In genomic region chr1:178581351-178581951, GRCh38 we compare ENCODE assay signal across 1 cellular context.
TF ChIP-seq lines count a peak whose summit lies in the region.

No MANE protein-coding gene starts in this region.

TF ChIP-seq in GM23338, 12 proteins besides CTCF, POLR2A, EP300 and RAD21 (continued from another document):
- TF ChIP-seq, protein P1, sequence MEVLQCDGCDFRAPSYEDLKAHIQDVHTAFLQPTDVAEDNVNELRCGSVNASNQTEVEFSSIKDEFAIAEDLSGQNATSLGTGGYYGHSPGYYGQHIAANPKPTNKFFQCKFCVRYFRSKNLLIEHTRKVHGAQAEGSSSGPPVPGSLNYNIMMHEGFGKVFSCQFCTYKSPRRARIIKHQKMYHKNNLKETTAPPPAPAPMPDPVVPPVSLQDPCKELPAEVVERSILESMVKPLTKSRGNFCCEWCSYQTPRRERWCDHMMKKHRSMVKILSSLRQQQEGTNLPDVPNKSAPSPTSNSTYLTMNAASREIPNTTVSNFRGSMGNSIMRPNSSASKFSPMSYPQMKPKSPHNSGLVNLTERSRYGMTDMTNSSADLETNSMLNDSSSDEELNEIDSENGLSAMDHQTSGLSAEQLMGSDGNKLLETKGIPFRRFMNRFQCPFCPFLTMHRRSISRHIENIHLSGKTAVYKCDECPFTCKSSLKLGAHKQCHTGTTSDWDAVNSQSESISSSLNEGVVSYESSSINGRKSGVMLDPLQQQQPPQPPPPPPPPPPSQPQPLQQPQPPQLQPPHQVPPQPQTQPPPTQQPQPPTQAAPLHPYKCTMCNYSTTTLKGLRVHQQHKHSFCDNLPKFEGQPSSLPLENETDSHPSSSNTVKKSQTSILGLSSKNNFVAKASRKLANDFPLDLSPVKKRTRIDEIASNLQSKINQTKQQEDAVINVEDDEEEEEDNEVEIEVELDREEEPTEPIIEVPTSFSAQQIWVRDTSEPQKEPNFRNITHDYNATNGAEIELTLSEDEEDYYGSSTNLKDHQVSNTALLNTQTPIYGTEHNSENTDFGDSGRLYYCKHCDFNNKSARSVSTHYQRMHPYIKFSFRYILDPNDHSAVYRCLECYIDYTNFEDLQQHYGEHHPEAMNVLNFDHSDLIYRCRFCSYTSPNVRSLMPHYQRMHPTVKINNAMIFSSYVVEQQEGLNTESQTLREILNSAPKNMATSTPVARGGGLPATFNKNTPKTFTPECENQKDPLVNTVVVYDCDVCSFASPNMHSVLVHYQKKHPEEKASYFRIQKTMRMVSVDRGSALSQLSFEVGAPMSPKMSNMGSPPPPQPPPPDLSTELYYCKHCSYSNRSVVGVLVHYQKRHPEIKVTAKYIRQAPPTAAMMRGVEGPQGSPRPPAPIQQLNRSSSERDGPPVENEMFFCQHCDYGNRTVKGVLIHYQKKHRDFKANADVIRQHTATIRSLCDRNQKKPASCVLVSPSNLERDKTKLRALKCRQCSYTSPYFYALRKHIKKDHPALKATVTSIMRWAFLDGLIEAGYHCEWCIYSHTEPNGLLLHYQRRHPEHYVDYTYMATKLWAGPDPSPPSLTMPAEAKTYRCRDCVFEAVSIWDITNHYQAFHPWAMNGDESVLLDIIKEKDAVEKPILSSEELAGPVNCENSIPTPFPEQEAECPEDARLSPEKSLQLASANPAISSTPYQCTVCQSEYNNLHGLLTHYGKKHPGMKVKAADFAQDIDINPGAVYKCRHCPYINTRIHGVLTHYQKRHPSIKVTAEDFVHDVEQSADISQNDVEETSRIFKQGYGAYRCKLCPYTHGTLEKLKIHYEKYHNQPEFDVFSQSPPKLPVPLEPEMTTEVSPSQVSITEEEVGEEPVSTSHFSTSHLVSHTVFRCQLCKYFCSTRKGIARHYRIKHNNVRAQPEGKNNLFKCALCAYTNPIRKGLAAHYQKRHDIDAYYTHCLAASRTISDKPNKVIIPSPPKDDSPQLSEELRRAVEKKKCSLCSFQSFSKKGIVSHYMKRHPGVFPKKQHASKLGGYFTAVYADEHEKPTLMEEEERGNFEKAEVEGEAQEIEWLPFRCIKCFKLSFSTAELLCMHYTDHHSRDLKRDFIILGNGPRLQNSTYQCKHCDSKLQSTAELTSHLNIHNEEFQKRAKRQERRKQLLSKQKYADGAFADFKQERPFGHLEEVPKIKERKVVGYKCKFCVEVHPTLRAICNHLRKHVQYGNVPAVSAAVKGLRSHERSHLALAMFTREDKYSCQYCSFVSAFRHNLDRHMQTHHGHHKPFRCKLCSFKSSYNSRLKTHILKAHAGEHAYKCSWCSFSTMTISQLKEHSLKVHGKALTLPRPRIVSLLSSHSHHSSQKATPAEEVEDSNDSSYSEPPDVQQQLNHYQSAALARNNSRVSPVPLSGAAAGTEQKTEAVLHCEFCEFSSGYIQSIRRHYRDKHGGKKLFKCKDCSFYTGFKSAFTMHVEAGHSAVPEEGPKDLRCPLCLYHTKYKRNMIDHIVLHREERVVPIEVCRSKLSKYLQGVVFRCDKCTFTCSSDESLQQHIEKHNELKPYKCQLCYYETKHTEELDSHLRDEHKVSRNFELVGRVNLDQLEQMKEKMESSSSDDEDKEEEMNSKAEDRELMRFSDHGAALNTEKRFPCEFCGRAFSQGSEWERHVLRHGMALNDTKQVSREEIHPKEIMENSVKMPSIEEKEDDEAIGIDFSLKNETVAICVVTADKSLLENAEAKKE (CRISPR knock-in tag; IDR thresholded peaks at IDR 0.05): 0 out of 2 replicates have a peak, but pooled peaks have one; percentile 24
